ENCODE assay signal across 25 cellular contexts in genomic region chr12:19208456-19208855, GRCh38.
"Had no signal": no experiment of that assay in that cellular context is flagged by ENCODE, and none has a peak within 500 bp of the region (broad histone marks: within the 10 kb centered on the region; RNA-seq: fewer than 3 reads in every experiment).

No MANE protein-coding gene starts in this region.

- H3K4me1 Mint-ChIP-seq: activated CD4-positive, alpha-beta T cell treated with anti-CD3 and anti-CD28 coated beads, Interleukin-2, amount 10 ng/mL, durations not matched to agents 7 days and 5 days had no signal

- H3K27ac Mint-ChIP-seq: activated CD4-positive, alpha-beta memory T cell treated with anti-CD3 and anti-CD28 coated beads for 36 hours; activated CD4-positive, alpha-beta T cell treated with anti-CD3 and anti-CD28 coated beads, Interleukin-2, amount 10 ng/mL, durations not matched to agents 7 days and 5 days; activated naive CD4-positive, alpha-beta T cell treated with anti-CD3 and anti-CD28 coated beads for 36 hours; activated naive CD8-positive, alpha-beta T cell had no signal

- H3K9ac ChIP-seq: SK-N-SH had no signal

- H3K9me3 Mint-ChIP-seq: activated CD4-positive, alpha-beta T cell treated with anti-CD3 and anti-CD28 coated beads, Interleukin-2, amount 10 ng/mL, durations not matched to agents 7 days and 5 days; activated naive CD4-positive, alpha-beta T cell treated with anti-CD3 and anti-CD28 coated beads for 36 hours; activated T-cell treated with anti-CD3 and anti-CD28 coated beads, Interleukin-2, amount 50 U/mL, for 4 hours had no signal

- H3K36me3 ChIP-seq: brain microvascular endothelial cell, cardiac muscle cell, Peyer's patch had no signal

- H3K4me1 ChIP-seq: Peyer's patch, SJCRH30 had no signal

- H3K4me3 Mint-ChIP-seq: activated CD4-positive, alpha-beta memory T cell treated with anti-CD3 and anti-CD28 coated beads for 36 hours; activated CD4-positive, alpha-beta T cell treated with anti-CD3 and anti-CD28 coated beads, Interleukin-2, amount 10 ng/mL, durations not matched to agents 7 days and 5 days; activated naive CD4-positive, alpha-beta T cell treated with anti-CD3 and anti-CD28 coated beads for 36 hours; activated naive CD8-positive, alpha-beta T cell; activated T-cell treated with anti-CD3 and anti-CD28 coated beads, Interleukin-2, amount 50 U/mL, for 4 hours had no signal

- H3K4me3 ChIP-seq: cardiac muscle cell, Peyer's patch, SJCRH30 had no signal

- H3K27me3 Mint-ChIP-seq: activated CD4-positive, alpha-beta memory T cell treated with anti-CD3 and anti-CD28 coated beads for 36 hours; activated CD4-positive, alpha-beta T cell treated with anti-CD3 and anti-CD28 coated beads, Interleukin-2, amount 10 ng/mL, durations not matched to agents 7 days and 5 days had no signal

- DNase-seq: activated CD4-positive, alpha-beta memory T cell treated with anti-CD3 and anti-CD28 coated beads for 36 hours; activated CD4-positive, alpha-beta T cell treated with anti-CD3 and anti-CD28 coated beads, Interleukin-2, amount 10 ng/mL, durations not matched to agents 7 days and 5 days; activated CD4-positive, CD25-positive, alpha-beta regulatory T cell; activated CD8-positive, alpha-beta memory T cell treated with anti-CD3 and anti-CD28 coated beads for 24 hours; activated gamma-delta T cell; activated naive CD4-positive, alpha-beta T cell treated with anti-CD3 and anti-CD28 coated beads for 36 hours; activated T-cell treated with anti-CD3 and anti-CD28 coated beads, Interleukin-2, amount 50 U/mL, for 4 hours; brain microvascular endothelial cell; NCI-H1092; NCI-H1417; NCI-H1694; NCI-H2029; NCI-H2107; NCI-H345; NCI-H510A; NCI-H526 treated with DMSO at 0.1 percent for 48 hours; NK-92 treated with Interleukin-12 subunit alpha and Interleukin-12 subunit beta, amount 100 ng/mL, for 24 hours; OCI-M1; Peyer's patch; Right ventricle myocardium superior; SJCRH30; SK-N-SH; T-helper 1 cell had no signal

- H3K27me3 ChIP-seq: brain microvascular endothelial cell, cardiac muscle cell, Peyer's patch, SJCRH30 had no signal

- H3K36me3 Mint-ChIP-seq: activated naive CD8-positive, alpha-beta T cell had no signal

- H3K9me3 ChIP-seq: Peyer's patch, SJCRH30, SK-N-SH had no signal
